Comparison of ENCODE assay signal across 1 cellular context in genomic region chr2:158501301-158501700, GRCh38.
TF ChIP-seq lines count a peak whose summit lies in the region.

No MANE protein-coding gene starts in this region.

TF ChIP-seq in A549, 52 proteins besides CTCF, POLR2A, EP300 and RAD21 (continued from another document):
- no peak for TF ChIP-seq ELK1 (IDR thresholded peaks at IDR 0.05; ENCODE audit: low read depth, low read length)
- no peak for TF ChIP-seq HDAC2 (IDR thresholded peaks at IDR 0.05)
